Comparison of ENCODE assay signal across 2 cellular contexts in genomic region chr6:99130897-99131873, GRCh38.
TF ChIP-seq lines count a peak whose summit lies in the region.

No MANE protein-coding gene starts in this region.

TF ChIP-seq in GM23338, 12 proteins besides CTCF, POLR2A, EP300 and RAD21:
- TF ChIP-seq ZNF331 (CRISPR knock-in tag; IDR thresholded peaks at IDR 0.05; ENCODE audit: low read depth) (no peak), CREB1 (CRISPR knock-in tag; IDR thresholded peaks at IDR 0.05; ENCODE audit: low read depth) (no peak), ETS1 (IDR thresholded peaks at IDR 0.05) (no peak), JUNB (IDR thresholded peaks at IDR 0.05; ENCODE audit: unreplicated experiment) (no peak), STAT1 (IDR thresholded peaks at IDR 0.05; ENCODE audit: unreplicated experiment) (no peak), POLR2AphosphoS5 (IDR thresholded peaks at IDR 0.05; ENCODE audit: low read depth) (no peak), EZH2 (IDR thresholded peaks at IDR 0.05; ENCODE audit: low read depth, unreplicated experiment) (no peak), ZNF114 (CRISPR knock-in tag; IDR thresholded peaks at IDR 0.05) (no peak), ZNF462 (CRISPR knock-in tag; IDR thresholded peaks at IDR 0.05) (no peak), REST (IDR thresholded peaks at IDR 0.05; ENCODE audit: unreplicated experiment) (no peak), NANOG (IDR thresholded peaks at IDR 0.05; ENCODE audit: borderline replicate concordance) (no peak), EZH2phosphoT487 (IDR thresholded peaks at IDR 0.05; ENCODE audit: unreplicated experiment) (no peak)
TF ChIP-seq in GM23338: peak in this region for 0.

TF ChIP-seq in H1, 55 proteins besides CTCF, POLR2A, EP300 and RAD21:
- TF ChIP-seq SIRT6 (IDR thresholded peaks at IDR 0.05; ENCODE audit: low read length) (no peak), BCL11A (IDR thresholded peaks at IDR 0.05; ENCODE audit: low read depth in 2 of 2, low read length in 2 of 2) (no peak), USF2 (IDR thresholded peaks at IDR 0.05; ENCODE audit: low read length) (no peak), ZNF274 (IDR thresholded peaks at IDR 0.05; ENCODE audit: borderline replicate concordance, extremely low read depth, low read length) (no peak), MAFK (IDR thresholded peaks at IDR 0.05; ENCODE audit: low read depth, low read length) (no peak), SP2 (IDR thresholded peaks at IDR 0.05; ENCODE audit: low read length) (no peak), YY1 (IDR thresholded peaks at IDR 0.05; ENCODE audit: low read depth, low read length) (no peak), KDM4A (IDR thresholded peaks at IDR 0.05; ENCODE audit: low read depth, low read length, severe bottlenecking) (no peak), CHD7 (IDR thresholded peaks at IDR 0.05; ENCODE audit: insufficient replicate concordance, low read length) (no peak), GABPA (IDR thresholded peaks at IDR 0.05; ENCODE audit: borderline replicate concordance, insufficient read depth, low read length) (no peak), CBX5 (IDR thresholded peaks at IDR 0.05; ENCODE audit: low read depth, low read length) (no peak), ASH2L (IDR thresholded peaks at IDR 0.05; ENCODE audit: low read length) (no peak), CHD2 (IDR thresholded peaks at IDR 0.05; ENCODE audit: low read length) (no peak), ATF2 (IDR thresholded peaks at IDR 0.05; ENCODE audit: low read length) (no peak), HDAC2 (IDR thresholded peaks at IDR 0.05; ENCODE audit: borderline replicate concordance in 1 of 2, low read depth in 2 of 2, low read length in 2 of 2) (no peak), SP1 (IDR thresholded peaks at IDR 0.05; ENCODE audit: low read depth, low read length) (no peak), EZH2 (IDR thresholded peaks at IDR 0.05; ENCODE audit: low read depth, low read length, severe bottlenecking) (no peak)
